ENCODE assay signal across 22 cellular contexts in the genomic region with DNA sequence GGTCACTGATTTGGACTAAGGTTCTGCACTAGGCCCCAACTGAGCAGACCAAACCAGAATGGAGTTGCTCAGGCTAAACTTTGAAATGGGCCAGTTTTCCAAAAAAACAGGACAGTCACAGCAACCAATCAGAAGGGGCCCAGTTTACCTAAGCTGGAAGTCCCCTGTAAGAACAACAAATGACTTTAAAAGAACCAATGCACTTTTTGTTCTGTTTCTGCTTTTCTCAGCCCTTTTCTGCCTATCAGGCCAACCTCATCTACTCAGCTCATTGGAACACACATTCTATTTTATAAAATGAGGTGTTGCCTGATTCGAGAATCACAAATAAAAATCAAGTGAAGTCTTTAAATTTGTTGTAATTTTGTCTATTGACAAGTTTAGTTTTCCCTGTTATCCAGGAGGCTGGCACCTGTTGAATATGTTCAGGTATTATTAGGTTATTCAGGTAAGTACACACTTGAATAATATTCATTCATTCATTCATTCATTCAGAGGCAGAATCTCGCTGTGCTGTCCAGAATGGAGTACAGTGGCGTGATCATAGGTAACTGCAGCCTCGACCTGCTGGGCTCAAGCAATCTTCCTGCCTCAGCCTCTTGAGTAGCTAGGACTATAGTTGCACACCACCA.
"Had no signal": no experiment of that assay in that cellular context is flagged by ENCODE, and none has a peak within 500 bp of the region (broad histone marks: within the 10 kb centered on the region; RNA-seq: fewer than 3 reads in every experiment).

No MANE protein-coding gene starts in this region.

- DNase-seq: colonic mucosa; dermis blood vessel endothelial cell; foreskin keratinocyte; head of caudate nucleus; kidney; left cardiac atrium; left ventricle myocardium inferior; lower lobe of right lung; mesendoderm; naive thymus-derived CD4-positive, alpha-beta T cell; nephron progenitor cell; pancreas; right cardiac atrium; small intestine; stimulated activated CD4-positive, alpha-beta T cell treated with anti-CD3 and anti-CD28 coated beads, Interleukin-12 subunit alpha, Interleukin-12 subunit beta, amount 100 ng/mL, for 4 hours; stimulated activated naive CD8-positive, alpha-beta T cell treated with anti-CD3 and anti-CD28 coated beads, Interleukin-15, Interleukin-2, amounts not matched to agents 100 U/mL and 50 U/mL, for 24 hours; tibial artery; upper lobe of left lung; uterus had no signal

- H3K9me3 Mint-ChIP-seq: naive thymus-derived CD4-positive, alpha-beta T cell; nephron progenitor cell had no signal

- H3K36me3 ChIP-seq: colonic mucosa, left ventricle myocardium inferior, lower lobe of right lung, neutrophil, pancreas, tibial artery, upper lobe of left lung, uterus had no signal

- FAIRE-seq: kidney, pancreas, small intestine had no signal

- H3K27me3 Mint-ChIP-seq: progenitor cell of endocrine pancreas had no signal

- H3K27me3 ChIP-seq: colonic mucosa, foreskin keratinocyte, hepatocyte, neutrophil, pancreas, tibial artery, upper lobe of left lung, uterus had no signal

- H2AFZ ChIP-seq: hepatocyte had no signal

- ATAC-seq: foreskin keratinocyte; left cardiac atrium; lower lobe of right lung; naive thymus-derived CD4-positive, alpha-beta T cell; pancreas; right cardiac atrium; stimulated activated naive CD8-positive, alpha-beta T cell treated with anti-CD3 and anti-CD28 coated beads, Interleukin-15, Interleukin-2, amounts not matched to agents 100 U/mL and 50 U/mL, for 24 hours had no signal

- H3K9me3 ChIP-seq: colonic mucosa, left ventricle myocardium inferior, lower lobe of right lung, neutrophil, pancreas, tibial artery, upper lobe of left lung, uterus had no signal

- H3K79me2 ChIP-seq: hepatocyte had no signal

- H3K4me3 Mint-ChIP-seq: naive thymus-derived CD4-positive, alpha-beta T cell; nephron progenitor cell had no signal

- H3K4me3 ChIP-seq: colonic mucosa, hepatocyte, left ventricle myocardium inferior, lower lobe of right lung, pancreas, tibial artery, upper lobe of left lung, uterus had no signal

- H3K4me1 ChIP-seq: colonic mucosa, foreskin keratinocyte, lower lobe of right lung, pancreas, tibial artery, upper lobe of left lung, uterus had no signal

- H3K27ac ChIP-seq: colonic mucosa, foreskin keratinocyte, hepatocyte, left ventricle myocardium inferior, lower lobe of right lung, neutrophil, pancreas, tibial artery, upper lobe of left lung, uterus had no signal

- H3K27ac Mint-ChIP-seq: naive thymus-derived CD4-positive, alpha-beta T cell; nephron progenitor cell; progenitor cell of endocrine pancreas had no signal

- H3K4me2 ChIP-seq: hepatocyte had no signal
